ENCODE assay signal across 14 cellular contexts in genomic region chr19:5943623-5944022, GRCh38. TPM values are rescaled to one million over a fixed set of nuclear protein-coding genes. Genes with fewer than 3 reads are reported as not detected.
DNase-seq lines count a peak whose midpoint lies in the region; ATAC-seq and TF ChIP-seq lines count a peak whose summit lies in the region.
"Had no signal": no experiment of that assay in that cellular context is flagged by ENCODE, and none has a peak within 500 bp of the region (broad histone marks: within the 10 kb centered on the region; RNA-seq: fewer than 3 reads in every experiment).

No MANE protein-coding gene starts in this region.

- no peak for TF ChIP-seq CTCF in AG04450 (IDR thresholded peaks at IDR 0.05; ENCODE audit: low read depth, low read length)
- no peak for TF ChIP-seq CTCF in mucosa of descending colon (IDR thresholded peaks at IDR 0.05)

- DNase-seq in AG04450 (ENCODE audit: low read depth, low spot score) (no peak), LHCN-M2 (ENCODE audit: low read depth) (peak; percentile 35), NCI-H2196 treated with DMSO at 0.1 percent for 48 hours (lab: John Stamatoyannopoulos, UW; ENCODE audit: unreplicated experiment) (no peak), mucosa of descending colon (no peak), iPS-NIHi11 (ENCODE audit: low spot score) (no peak)
- DNase-seq: activated CD8-positive, alpha-beta memory T cell treated with anti-CD3 and anti-CD28 coated beads, Interleukin-2, amount 10 ng/mL, durations not matched to agents 7 days and 5 days; midbrain; NCI-H1436; stimulated activated CD4-positive, alpha-beta T cell treated with anti-CD3 and anti-CD28 coated beads, Interleukin-4, amount 100 ng/mL, for 24 hours; stimulated activated naive CD4-positive, alpha-beta T cell treated with Interleukin-2 at 50 U/mL for 16 hours had no signal

- peaks cover 28 to 36% of the 10 kb centered on the region in 2 donors for H3K36me3 ChIP-seq in duodenal mucosa (ENCODE audit: control insufficient read depth in 1 of 2, insufficient read depth in 2 of 2, low read length in 2 of 2)
- peaks cover 25% of the 10 kb centered on the region for H3K36me3 ChIP-seq in muscle layer of colon (ENCODE audit: insufficient read depth, low read length)
- H3K36me3 ChIP-seq in mucosa of descending colon (ENCODE audit: low read depth) = no peaks in the 10 kb centered on the region

- H3K4me3 ChIP-seq in AG04450 (ENCODE audit: low read depth, low read length) (no peak overlapping the region), duodenal mucosa (ENCODE audit: low read depth in 1 of 2, low read length in 2 of 2) (no peak overlapping the region), muscle layer of colon (ENCODE audit: low read depth in 1 of 2, low read length in 2 of 2) (no peak overlapping the region), mucosa of descending colon (no peak overlapping the region)
- H3K4me3 ChIP-seq: HAP-1 had no signal

- CTCF ChIA-PET in AG04450 (lab: Charles Lee) = interaction anchor here (0.6 to 2.8 kb wide), 3 partner anchors 24 to 141 kb away, joined by 3 to 10 read pairs (median 4); no protein-coding TSS in a partner anchor

- H3K27me3 ChIP-seq in AG04450 (ENCODE audit: control insufficient read depth, insufficient read depth, low read length) (no peaks in the 10 kb centered on the region), duodenal mucosa (ENCODE audit: control insufficient read depth in 1 of 2, insufficient read depth in 2 of 2, low read length in 2 of 2) (no peaks in the 10 kb centered on the region), muscle layer of colon (ENCODE audit: control insufficient read depth in 1 of 2, insufficient read depth in 2 of 2, low read length in 2 of 2) (no peaks in the 10 kb centered on the region)

- POLR2A ChIA-PET in AG04450 (lab: Yijun Ruan, JAX) = interaction anchor here (0.9 kb wide), 1 partner anchor 18 kb away, joined by 3 read pairs; no protein-coding TSS in a partner anchor

- H3K9ac ChIP-seq in duodenal mucosa (ENCODE audit: low read depth in 1 of 2, low read length in 2 of 2) (no peak overlapping the region), muscle layer of colon (ENCODE audit: low read length) (no peak overlapping the region)

- ATAC-seq in HG02870 (IDR thresholded peaks at IDR 0.05; ENCODE audit: unreplicated experiment) (no peak), mucosa of descending colon (no peak)

- intact Hi-C loops in mucosa of descending colon (cut with DNase I, micrococcal nuclease) = no loop called here

- peak overlapping the region; percentile 83 for H3K27ac ChIP-seq in AG04450 (ENCODE audit: low read depth, low read length)
- peak overlapping the region; percentile 30 for H3K27ac ChIP-seq in duodenal mucosa (ENCODE audit: low read depth, low read length)
- peak overlapping the region; percentile 75 for H3K27ac ChIP-seq in muscle layer of colon (ENCODE audit: low read depth, low read length)

- no peaks in the 10 kb centered on the region; the same call in 1 of the 2 replicates for H3K9me3 ChIP-seq in AG04450 (ENCODE audit: control insufficient read depth, insufficient read depth, low read length)
- H3K9me3 ChIP-seq in duodenal mucosa (ENCODE audit: control insufficient read depth in 1 of 2, low read length in 2 of 2) = no peaks in the 10 kb centered on the region
- H3K9me3 ChIP-seq in muscle layer of colon (ENCODE audit: low read length) = no peaks in the 10 kb centered on the region
- no peaks in the 10 kb centered on the region for H3K9me3 ChIP-seq in mucosa of descending colon
- H3K9me3 ChIP-seq: HAP-1 had no signal

- H3K4me1 ChIP-seq in duodenal mucosa (ENCODE audit: control insufficient read depth in 1 of 2, insufficient read depth in 2 of 2, low read length in 2 of 2) = peaks cover 10 to 14% of the 10 kb centered on the region in 2 donors
- peaks cover 60% of the 10 kb centered on the region for H3K4me1 ChIP-seq in muscle layer of colon (ENCODE audit: insufficient read depth, low read length)
- peaks cover 7% of the 10 kb centered on the region for H3K4me1 ChIP-seq in mucosa of descending colon (ENCODE audit: low read depth)
- H3K4me1 ChIP-seq: HAP-1 had no signal

RNA-seq across cellular contexts. Expression of gene CAPS, which starts 29.6 kb away (rescaled TPM):
- 2.7 and 2.8 TPM in 2 replicates for polyA plus RNA-seq in AG04450 (2011; rRNA removed)
- polyA minus RNA-seq in AG04450 (2011; rRNA and poly(A)+ RNA removed) = 0.83 and 1.2 TPM in 2 replicates
- 2.4 and 3.5 TPM in 2 replicates for total RNA-seq in LHCN-M2 (2014; rRNA removed)
- polyA plus RNA-seq in LHCN-M2 (2012) = 3.3 TPM
- total RNA-seq in mucosa of descending colon = 10 to 100 TPM in 2 of 3 donors, 1 to 10 TPM in 1; 9.5 to 20.2 (median 16.4) TPM

RNA-seq across cellular contexts. Expression of gene RANBP3, which starts 34.3 kb away (rescaled TPM):
- polyA plus RNA-seq in AG04450 (2011; rRNA removed) = 62.6 and 81.9 TPM in 2 replicates
- polyA minus RNA-seq in AG04450 (2011; rRNA and poly(A)+ RNA removed) = 45.8 and 76.4 TPM in 2 replicates
- total RNA-seq in LHCN-M2 (2014; rRNA removed) = 74.1 and 81.2 TPM in 2 replicates
- 50.4 TPM for polyA plus RNA-seq in LHCN-M2 (2012)
- total RNA-seq in mucosa of descending colon = 10 to 100 TPM; 47.0 to 94.2 (median 60.5) TPM

RNA-seq across cellular contexts. Expression of gene VMAC, which starts 39.0 kb away (rescaled TPM):
- 2.5 and 2.6 TPM in 2 replicates for polyA plus RNA-seq in AG04450 (2011; rRNA removed)
- 2.1 TPM in 2 replicates for polyA minus RNA-seq in AG04450 (2011; rRNA and poly(A)+ RNA removed)
- total RNA-seq in LHCN-M2 (2014; rRNA removed) (2.6 and 3.0 TPM in 2 replicates), mucosa of descending colon (10 to 100 TPM in 1 of 3 donors, 1 to 10 TPM in 2; 5.6 to 10.0 (median 8.3) TPM)
- polyA plus RNA-seq in LHCN-M2 (2012) = 1.4 TPM

RNA-seq across cellular contexts. Expression of gene NDUFA11, which starts 40.0 kb away (rescaled TPM):
- 168 and 272 TPM in 2 replicates for polyA plus RNA-seq in AG04450 (2011; rRNA removed)
- polyA minus RNA-seq in AG04450 (2011; rRNA and poly(A)+ RNA removed) = 14.4 and 26.5 TPM in 2 replicates
- total RNA-seq in LHCN-M2 (2014; rRNA removed) = 172 and 188 TPM in 2 replicates
- polyA plus RNA-seq in LHCN-M2 (2012) = 515 TPM
- total RNA-seq in mucosa of descending colon = 100 to 1,000 TPM; 178 to 213 (median 182) TPM

Comparison
In these comparisons a context has a peak if more than half of its experiments do, and no peak if none do; other contexts are left out.
1. H3K27ac ChIP-seq: peak in every context shown above with its lines; median percentile 83 in AG04450; 75 in muscle layer of colon; 30 in duodenal mucosa.